In genomic region chr2:66228128-66228547, GRCh38 we compare ENCODE assay signal across 24 cellular contexts.
"Had no signal": no experiment of that assay in that cellular context is flagged by ENCODE, and none has a peak within 500 bp of the region (broad histone marks: within the 10 kb centered on the region; RNA-seq: fewer than 3 reads in every experiment).

No MANE protein-coding gene starts in this region.

- H3K27me3 Mint-ChIP-seq: activated CD4-positive, alpha-beta memory T cell treated with anti-CD3 and anti-CD28 coated beads, Interleukin-2, amount 10 ng/mL, durations not matched to agents 7 days and 5 days; activated CD4-positive, alpha-beta T cell treated with anti-CD3 and anti-CD28 coated beads, Interleukin-2, amount 10 ng/mL, durations not matched to agents 7 days and 5 days; activated naive CD4-positive, alpha-beta T cell treated with anti-CD3 and anti-CD28 coated beads, Interleukin-2, amount 10 ng/mL, durations not matched to agents 7 days and 5 days; activated naive CD8-positive, alpha-beta T cell treated with anti-CD3 and anti-CD28 coated beads, Interleukin-2, amount 10 ng/mL, durations not matched to agents 7 days and 5 days; activated T-cell treated with anti-CD3 and anti-CD28 coated beads, Interleukin-2, amount 50 U/mL, for 24 hours; naive B cell; T-helper 17 cell had no signal

- ATAC-seq: left lung; stimulated activated effector memory CD8-positive, alpha-beta T cell treated with anti-CD3 and anti-CD28 coated beads, Interleukin-12 subunit alpha, Interleukin-12 subunit beta, amount 100 ng/mL, for 72 hours; T-helper 17 cell had no signal

- H3K4me1 Mint-ChIP-seq: activated CD4-positive, alpha-beta memory T cell treated with anti-CD3 and anti-CD28 coated beads, Interleukin-2, amount 10 ng/mL, durations not matched to agents 7 days and 5 days; activated CD4-positive, alpha-beta T cell treated with anti-CD3 and anti-CD28 coated beads, Interleukin-2, amount 10 ng/mL, durations not matched to agents 7 days and 5 days; activated naive CD4-positive, alpha-beta T cell treated with anti-CD3 and anti-CD28 coated beads, Interleukin-2, amount 10 ng/mL, durations not matched to agents 7 days and 5 days; activated naive CD8-positive, alpha-beta T cell treated with anti-CD3 and anti-CD28 coated beads, Interleukin-2, amount 10 ng/mL, durations not matched to agents 7 days and 5 days; mesothelial cell of epicardium; naive B cell; stimulated activated effector memory CD8-positive, alpha-beta T cell treated with anti-CD3 and anti-CD28 coated beads, Interleukin-12 subunit alpha, Interleukin-12 subunit beta, amount 100 ng/mL, for 72 hours; T-helper 17 cell had no signal

- H3K36me3 Mint-ChIP-seq: activated naive CD4-positive, alpha-beta T cell treated with anti-CD3 and anti-CD28 coated beads, Interleukin-2, amount 10 ng/mL, durations not matched to agents 7 days and 5 days; activated naive CD8-positive, alpha-beta T cell treated with anti-CD3 and anti-CD28 coated beads, Interleukin-2, amount 10 ng/mL, durations not matched to agents 7 days and 5 days; mesothelial cell of epicardium; naive B cell; stimulated activated effector memory CD8-positive, alpha-beta T cell treated with anti-CD3 and anti-CD28 coated beads, Interleukin-12 subunit alpha, Interleukin-12 subunit beta, amount 100 ng/mL, for 72 hours had no signal

- H3K27ac ChIP-seq: heart left ventricle, left lung, parathyroid adenoma, sigmoid colon, thoracic aorta had no signal

- H3K27ac Mint-ChIP-seq: activated CD4-positive, alpha-beta memory T cell treated with anti-CD3 and anti-CD28 coated beads, Interleukin-2, amount 10 ng/mL, durations not matched to agents 7 days and 5 days; activated CD4-positive, alpha-beta T cell treated with anti-CD3 and anti-CD28 coated beads, Interleukin-2, amount 10 ng/mL, durations not matched to agents 7 days and 5 days; activated naive CD4-positive, alpha-beta T cell treated with anti-CD3 and anti-CD28 coated beads, Interleukin-2, amount 10 ng/mL, durations not matched to agents 7 days and 5 days; activated naive CD8-positive, alpha-beta T cell treated with anti-CD3 and anti-CD28 coated beads, Interleukin-2, amount 10 ng/mL, durations not matched to agents 7 days and 5 days; activated T-cell treated with anti-CD3 and anti-CD28 coated beads, Interleukin-2, amount 50 U/mL, for 24 hours; mesothelial cell of epicardium; naive B cell; stimulated activated effector memory CD8-positive, alpha-beta T cell treated with anti-CD3 and anti-CD28 coated beads, Interleukin-12 subunit alpha, Interleukin-12 subunit beta, amount 100 ng/mL, for 72 hours; stimulated activated naive CD8-positive, alpha-beta T cell treated with anti-CD3 and anti-CD28 coated beads, Interleukin-15, Interleukin-2, amounts not matched to agents 100 ng/mL and 50 ng/mL, for 24 hours; T-helper 17 cell had no signal

- H3K9me3 ChIP-seq: heart left ventricle, left lung, sigmoid colon, thoracic aorta had no signal

- H3K4me1 ChIP-seq: heart left ventricle, left lung, parathyroid adenoma, sigmoid colon had no signal

- H3K4me3 Mint-ChIP-seq: activated CD4-positive, alpha-beta memory T cell treated with anti-CD3 and anti-CD28 coated beads, Interleukin-2, amount 10 ng/mL, durations not matched to agents 7 days and 5 days; activated CD4-positive, alpha-beta T cell treated with anti-CD3 and anti-CD28 coated beads, Interleukin-2, amount 10 ng/mL, durations not matched to agents 7 days and 5 days; activated naive CD4-positive, alpha-beta T cell treated with anti-CD3 and anti-CD28 coated beads, Interleukin-2, amount 10 ng/mL, durations not matched to agents 7 days and 5 days; activated naive CD8-positive, alpha-beta T cell treated with anti-CD3 and anti-CD28 coated beads, Interleukin-2, amount 10 ng/mL, durations not matched to agents 7 days and 5 days; activated T-cell treated with anti-CD3 and anti-CD28 coated beads, Interleukin-2, amount 50 U/mL, for 24 hours; mesothelial cell of epicardium; naive B cell; stimulated activated effector memory CD8-positive, alpha-beta T cell treated with anti-CD3 and anti-CD28 coated beads, Interleukin-12 subunit alpha, Interleukin-12 subunit beta, amount 100 ng/mL, for 72 hours; stimulated activated naive CD8-positive, alpha-beta T cell treated with anti-CD3 and anti-CD28 coated beads, Interleukin-15, Interleukin-2, amounts not matched to agents 100 ng/mL and 50 ng/mL, for 24 hours; T-helper 17 cell had no signal

- DNase-seq: activated CD4-positive, alpha-beta memory T cell treated with anti-CD3 and anti-CD28 coated beads, Interleukin-2, amount 10 ng/mL, durations not matched to agents 7 days and 5 days; activated CD4-positive, alpha-beta T cell treated with anti-CD3 and anti-CD28 coated beads for 1 hour; activated CD4-positive, alpha-beta T cell treated with anti-CD3 and anti-CD28 coated beads, Interleukin-2, amount 10 ng/mL, durations not matched to agents 7 days and 5 days; activated CD8-positive, alpha-beta memory T cell treated with anti-CD3 and anti-CD28 coated beads, Interleukin-2, amount 50 U/mL, for 48 hours; activated gamma-delta T cell; activated naive CD4-positive, alpha-beta T cell treated with anti-CD3 and anti-CD28 coated beads, Interleukin-2, amount 10 ng/mL, durations not matched to agents 7 days and 5 days; activated naive CD8-positive, alpha-beta T cell treated with anti-CD3 and anti-CD28 coated beads, Interleukin-2, amount 10 ng/mL, durations not matched to agents 7 days and 5 days; activated T-cell treated with anti-CD3 and anti-CD28 coated beads, Interleukin-2, amount 50 U/mL, for 24 hours; amygdala; central memory CD4-positive, alpha-beta T cell; left lung; naive B cell; nucleus accumbens; sigmoid colon; small intestine; stimulated activated CD4-positive, alpha-beta T cell treated with anti-CD3 and anti-CD28 coated beads, Interleukin-4, amount 100 ng/mL, for 24 hours; T-helper 17 cell; T1000 had no signal

- H3K36me3 ChIP-seq: heart left ventricle, left lung, sigmoid colon, thoracic aorta had no signal

- H3K27me3 ChIP-seq: left lung, sigmoid colon had no signal

- H3K9me3 Mint-ChIP-seq: activated CD4-positive, alpha-beta memory T cell treated with anti-CD3 and anti-CD28 coated beads, Interleukin-2, amount 10 ng/mL, durations not matched to agents 7 days and 5 days; activated CD4-positive, alpha-beta T cell treated with anti-CD3 and anti-CD28 coated beads, Interleukin-2, amount 10 ng/mL, durations not matched to agents 7 days and 5 days; activated naive CD4-positive, alpha-beta T cell treated with anti-CD3 and anti-CD28 coated beads, Interleukin-2, amount 10 ng/mL, durations not matched to agents 7 days and 5 days; activated T-cell treated with anti-CD3 and anti-CD28 coated beads, Interleukin-2, amount 50 U/mL, for 24 hours; naive B cell had no signal

- H3K4me3 ChIP-seq: heart left ventricle, left lung, sigmoid colon, thoracic aorta had no signal
